In the genomic region with DNA sequence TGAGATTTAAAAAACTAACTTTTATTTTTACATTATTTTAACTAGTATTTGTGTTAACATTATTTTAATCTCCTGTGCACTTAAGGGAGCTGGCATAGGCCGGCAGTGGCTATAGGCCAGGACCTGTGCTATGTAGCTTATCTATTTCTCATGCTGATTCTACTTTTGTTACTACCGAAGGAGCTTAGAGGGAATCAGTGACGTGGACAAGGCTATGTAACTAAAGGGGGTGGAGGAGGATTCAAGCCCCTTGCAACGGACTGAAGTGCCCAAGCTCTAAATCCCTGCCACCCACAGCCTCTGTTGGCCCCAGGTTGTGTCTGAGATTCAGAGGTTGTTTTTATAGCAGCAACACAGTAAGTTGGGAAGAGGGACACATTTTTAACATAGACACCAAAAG, we compare ENCODE assay signal across 20 cellular contexts.
"Had no signal": no experiment of that assay in that cellular context is flagged by ENCODE, and none has a peak within 500 bp of the region (broad histone marks: within the 10 kb centered on the region; RNA-seq: fewer than 3 reads in every experiment).

No MANE protein-coding gene starts in this region.

- H3K9me3 ChIP-seq: colonic mucosa, gastroesophageal sphincter, left ventricle myocardium inferior, ovary, right atrium auricular region, sigmoid colon, tibial artery, upper lobe of left lung, uterus had no signal

- H3K4me1 ChIP-seq: colonic mucosa, gastroesophageal sphincter, right atrium auricular region, sigmoid colon, uterus had no signal

- ATAC-seq: gastroesophageal sphincter; left cardiac atrium; naive thymus-derived CD4-positive, alpha-beta T cell had no signal

- DNase-seq: colonic mucosa; dermis blood vessel endothelial cell; erythroblast; glutamatergic neuron; kidney; left cardiac atrium; left ventricle myocardium inferior; naive thymus-derived CD4-positive, alpha-beta T cell; ovary; sigmoid colon; stimulated activated CD4-positive, alpha-beta T cell treated with anti-CD3 and anti-CD28 coated beads, Interleukin-2, amount 100 ng/mL, for 48 hours; stimulated activated naive CD4-positive, alpha-beta T cell treated with Interleukin-2 at 50 U/mL for 16 hours; tibial artery; upper lobe of left lung; uterus had no signal

- H3K36me3 ChIP-seq: colonic mucosa, gastroesophageal sphincter, left ventricle myocardium inferior, ovary, right atrium auricular region, sigmoid colon, tibial artery, upper lobe of left lung, uterus had no signal

- H3K27ac ChIP-seq: colonic mucosa, gastroesophageal sphincter, left ventricle myocardium inferior, ovary, right atrium auricular region, sigmoid colon, skin epidermis, tibial artery, upper lobe of left lung, uterus had no signal

- H3K27me3 ChIP-seq: colonic mucosa, gastroesophageal sphincter, ovary, right atrium auricular region, sigmoid colon, tibial artery, upper lobe of left lung, uterus had no signal

- FAIRE-seq: endothelial cell of umbilical vein, kidney had no signal

- H3K4me3 ChIP-seq: colonic mucosa, gastroesophageal sphincter, left ventricle myocardium inferior, lung, ovary, right atrium auricular region, sigmoid colon, skin epidermis, tibial artery, upper lobe of left lung, uterus had no signal
